In genomic region chr10:3420527-3421469, GRCh38 we compare ENCODE assay signal across 1 cellular context.
TF ChIP-seq lines count a peak whose summit lies in the region.

No MANE protein-coding gene starts in this region.

TF ChIP-seq in IMR-90, 13 proteins besides CTCF, POLR2A, EP300 and RAD21:
- TF ChIP-seq NFE2L2 (IDR thresholded peaks at IDR 0.05; ENCODE audit: low read depth, low read length) = no peak
- no peak for TF ChIP-seq MAZ (IDR thresholded peaks at IDR 0.05; ENCODE audit: borderline replicate concordance, low read depth, low read length)
- no peak for TF ChIP-seq RFX5 (IDR thresholded peaks at IDR 0.05; ENCODE audit: low read depth, low read length)
- TF ChIP-seq MAFK (IDR thresholded peaks at IDR 0.05; ENCODE audit: low read depth, low read length) = no peak
- no peak for TF ChIP-seq RCOR1 (IDR thresholded peaks at IDR 0.05; ENCODE audit: insufficient replicate concordance, low read length)
- no peak for TF ChIP-seq ELK1 (IDR thresholded peaks at IDR 0.05; ENCODE audit: borderline replicate concordance, low read depth, low read length)
